In genomic region chr7:23410446-23411183, GRCh38 we compare ENCODE assay signal across 10 cellular contexts. TPM values are rescaled to one million over a fixed set of nuclear protein-coding genes. Genes with fewer than 3 reads are reported as not detected.
DNase-seq lines count a peak whose midpoint lies in the region; ATAC-seq lines count a peak whose summit lies in the region.
"Had no signal": no experiment of that assay in that cellular context is flagged by ENCODE, and none has a peak within 500 bp of the region (broad histone marks: within the 10 kb centered on the region; RNA-seq: fewer than 3 reads in every experiment).

No MANE protein-coding gene starts in this region.

- H3K36me3 Mint-ChIP-seq in effector memory CD8-positive, alpha-beta T cell (ENCODE audit: insufficient read depth) = no peaks in the 10 kb centered on the region
- H3K36me3 Mint-ChIP-seq in activated CD8-positive, alpha-beta memory T cell treated with anti-CD3 and anti-CD28 coated beads, Interleukin-2, amount 10 ng/mL, durations not matched to agents 7 days and 5 days = no peaks in the 10 kb centered on the region
- H3K36me3 Mint-ChIP-seq in activated naive CD4-positive, alpha-beta T cell treated with anti-CD3 and anti-CD28 coated beads, Interleukin-2, amount 50 U/mL, for 72 hours = peaks cover 0 to 7% of the 10 kb centered on the region in 2 donors
- H3K36me3 Mint-ChIP-seq: activated naive CD8-positive, alpha-beta T cell treated with anti-CD3 and anti-CD28 coated beads, Interleukin-2, amount 10 ng/mL, durations not matched to agents 7 days and 5 days had no signal

- H3K9me3 Mint-ChIP-seq in effector memory CD8-positive, alpha-beta T cell = no peaks in the 10 kb centered on the region
- H3K9me3 Mint-ChIP-seq in activated CD8-positive, alpha-beta memory T cell treated with anti-CD3 and anti-CD28 coated beads, Interleukin-2, amount 10 ng/mL, durations not matched to agents 7 days and 5 days (ENCODE audit: low read depth) = no peaks in the 10 kb centered on the region
- H3K9me3 Mint-ChIP-seq in activated naive CD4-positive, alpha-beta T cell treated with anti-CD3 and anti-CD28 coated beads, Interleukin-2, amount 50 U/mL, for 72 hours = peaks cover 3 to 7% of the 10 kb centered on the region in 2 donors

- H3K27me3 Mint-ChIP-seq in effector memory CD8-positive, alpha-beta T cell = peaks cover 21 to 26% of the 10 kb centered on the region in 2 donors
- peaks cover 6% of the 10 kb centered on the region for H3K27me3 Mint-ChIP-seq in activated CD8-positive, alpha-beta memory T cell treated with anti-CD3 and anti-CD28 coated beads, Interleukin-2, amount 10 ng/mL, durations not matched to agents 7 days and 5 days

- ATAC-seq in GM18520 (IDR thresholded peaks at IDR 0.05; ENCODE audit: unreplicated experiment) = peak; percentile 90
- ATAC-seq in GM21528 (IDR thresholded peaks at IDR 0.05; ENCODE audit: low FRiP score, unreplicated experiment) = peak; percentile 88
- peak; percentile 89 for ATAC-seq in HG03196 (IDR thresholded peaks at IDR 0.05; ENCODE audit: unreplicated experiment)
- ATAC-seq in effector memory CD8-positive, alpha-beta T cell (replicated peaks) = peak; percentile 37
- ATAC-seq in activated CD8-positive, alpha-beta memory T cell treated with anti-CD3 and anti-CD28 coated beads, Interleukin-2, amount 10 ng/mL, durations not matched to agents 7 days and 5 days = no peak
- no peak for ATAC-seq in activated naive CD4-positive, alpha-beta T cell treated with anti-CD3 and anti-CD28 coated beads, Interleukin-2, amount 50 U/mL, for 72 hours

- no peaks in the 10 kb centered on the region for H3K4me1 Mint-ChIP-seq in effector memory CD8-positive, alpha-beta T cell (ENCODE audit: low read depth in 2 of 2)
- peaks cover 3% of the 10 kb centered on the region for H3K4me1 Mint-ChIP-seq in activated CD8-positive, alpha-beta memory T cell treated with anti-CD3 and anti-CD28 coated beads, Interleukin-2, amount 10 ng/mL, durations not matched to agents 7 days and 5 days

- no peak for DNase-seq in effector memory CD8-positive, alpha-beta T cell
- DNase-seq in activated CD8-positive, alpha-beta memory T cell treated with anti-CD3 and anti-CD28 coated beads, Interleukin-2, amount 10 ng/mL, durations not matched to agents 7 days and 5 days = no peak
- DNase-seq in activated naive CD4-positive, alpha-beta T cell treated with anti-CD3 and anti-CD28 coated beads, Interleukin-2, amount 50 U/mL, for 72 hours (ENCODE audit: low spot score in 2 of 2) = no peak
- DNase-seq in cerebellum (ENCODE audit: low spot score) (no peak), DMS153 (lab: John Stamatoyannopoulos, UW) (no peak)
- DNase-seq: activated naive CD8-positive, alpha-beta T cell treated with anti-CD3 and anti-CD28 coated beads, Interleukin-2, amount 10 ng/mL, durations not matched to agents 7 days and 5 days; transverse colon had no signal

- H3K27ac Mint-ChIP-seq in effector memory CD8-positive, alpha-beta T cell = no peak overlapping the region
- no peak overlapping the region for H3K27ac Mint-ChIP-seq in activated CD8-positive, alpha-beta memory T cell treated with anti-CD3 and anti-CD28 coated beads, Interleukin-2, amount 10 ng/mL, durations not matched to agents 7 days and 5 days
- no peak overlapping the region for H3K27ac Mint-ChIP-seq in activated naive CD4-positive, alpha-beta T cell treated with anti-CD3 and anti-CD28 coated beads, Interleukin-2, amount 50 U/mL, for 72 hours
- H3K27ac Mint-ChIP-seq: activated naive CD8-positive, alpha-beta T cell treated with anti-CD3 and anti-CD28 coated beads, Interleukin-2, amount 10 ng/mL, durations not matched to agents 7 days and 5 days had no signal

- CTCF ChIA-PET in activated CD8-positive, alpha-beta memory T cell treated with anti-CD3 and anti-CD28 coated beads, Interleukin-2, amount 10 ng/mL, durations not matched to agents 7 days and 5 days (lab: Charles Lee) = interaction anchor here (1.9 kb wide), 1 partner anchor 138 kb away, joined by 6 read pairs; no protein-coding TSS in a partner anchor

- H3K4me3 Mint-ChIP-seq in effector memory CD8-positive, alpha-beta T cell = no peak overlapping the region
- no peak overlapping the region for H3K4me3 Mint-ChIP-seq in activated CD8-positive, alpha-beta memory T cell treated with anti-CD3 and anti-CD28 coated beads, Interleukin-2, amount 10 ng/mL, durations not matched to agents 7 days and 5 days
- H3K4me3 Mint-ChIP-seq: activated naive CD8-positive, alpha-beta T cell treated with anti-CD3 and anti-CD28 coated beads, Interleukin-2, amount 10 ng/mL, durations not matched to agents 7 days and 5 days had no signal

RNA-seq across cellular contexts. Expression of gene IGF2BP3, which starts 59.7 kb away (rescaled TPM):
- total RNA-seq in activated CD8-positive, alpha-beta memory T cell treated with anti-CD3 and anti-CD28 coated beads, Interleukin-2, amount 10 ng/mL, durations not matched to agents 7 days and 5 days = 1 to 10 TPM in 1 of 2 experiments, under 1 TPM in 1; 0.84 to 1.3 TPM
- under 1 TPM; 0.39 to 0.56 TPM for total RNA-seq in activated naive CD4-positive, alpha-beta T cell treated with anti-CD3 and anti-CD28 coated beads, Interleukin-2, amount 50 U/mL, for 72 hours
- 52.7 TPM for total RNA-seq in cerebellum

Comparison
In these comparisons a context has a peak if more than half of its experiments do, and no peak if none do; other contexts are left out.
1. ATAC-seq: peak in GM18520 (single experiment), GM21528 (single experiment), HG03196 (single experiment) and effector memory CD8-positive, alpha-beta T cell (single experiment); none in activated CD8-positive, alpha-beta memory T cell treated with anti-CD3 and anti-CD28 coated beads, Interleukin-2, amount 10 ng/mL, durations not matched to agents 7 days and 5 days (single experiment) and activated naive CD4-positive, alpha-beta T cell treated with anti-CD3 and anti-CD28 coated beads, Interleukin-2, amount 50 U/mL, for 72 hours (0 of 2).
2. RNA of gene IGF2BP3, which starts 59.7 kb away (total RNA-seq): 52.7 TPM in cerebellum (single experiment); 0.84 to 1.3 TPM in activated CD8-positive, alpha-beta memory T cell treated with anti-CD3 and anti-CD28 coated beads, Interleukin-2, amount 10 ng/mL, durations not matched to agents 7 days and 5 days and 0.39 to 0.56 TPM in activated naive CD4-positive, alpha-beta T cell treated with anti-CD3 and anti-CD28 coated beads, Interleukin-2, amount 50 U/mL, for 72 hours; every median in the first group is over 10 times any median in the second.